In the genomic region with DNA sequence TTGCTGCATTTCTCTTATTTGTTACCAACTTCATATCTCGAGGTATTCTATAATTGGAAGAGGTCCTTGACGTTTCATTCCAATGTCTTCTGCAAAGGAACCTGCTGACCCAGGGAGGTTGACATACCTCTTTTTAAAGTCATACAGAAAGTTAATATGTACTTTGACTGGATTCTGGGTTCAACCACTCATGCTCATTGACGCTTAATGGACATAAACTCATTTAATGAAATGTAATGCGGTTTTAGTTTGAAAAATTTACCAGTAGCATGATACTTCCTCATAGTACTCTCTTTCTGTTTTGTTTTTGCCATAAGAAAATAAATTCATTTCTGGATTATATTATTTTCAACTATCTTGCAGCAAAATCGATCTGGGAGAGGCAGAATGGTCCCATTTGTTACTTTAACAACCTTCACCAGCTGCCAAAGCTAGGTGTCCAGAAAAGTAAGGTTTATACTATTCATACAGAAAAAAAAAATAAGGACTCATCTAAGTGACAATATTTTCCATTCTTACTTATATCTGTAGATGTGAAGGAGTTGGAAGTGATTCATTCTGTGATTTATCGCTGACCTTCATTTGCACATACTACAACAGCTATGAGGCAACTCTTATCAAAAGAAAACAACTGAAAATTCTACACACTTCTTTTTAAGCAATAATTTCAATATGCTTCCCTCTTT, we compare ENCODE assay signal across 12 cellular contexts.
A peak's percentile ranks its signal among the peaks of the same experiment; 100 is the strongest.
DNase-seq lines count a peak whose midpoint lies in the region; ATAC-seq and TF ChIP-seq lines count a peak whose summit lies in the region.
"Had no signal": no experiment of that assay in that cellular context is flagged by ENCODE, and none has a peak within 500 bp of the region (broad histone marks: within the 10 kb centered on the region; RNA-seq: fewer than 3 reads in every experiment).

No MANE protein-coding gene starts in this region.

- H3K27ac Mint-ChIP-seq in CD4-positive, alpha-beta T cell: peak overlapping the region; percentile 78
- peak overlapping the region; percentile 8 for H3K27ac Mint-ChIP-seq in activated B cell treated with CpG ODN at 0.5 μM for 24 hours
- H3K27ac Mint-ChIP-seq: H9 had no signal

- H3K27me3 Mint-ChIP-seq in CD4-positive, alpha-beta T cell: no peaks in the 10 kb centered on the region
- H3K27me3 Mint-ChIP-seq in activated B cell treated with CpG ODN at 0.5 μM for 24 hours: no peaks in the 10 kb centered on the region

- no peak for ATAC-seq in CD4-positive, alpha-beta T cell (ENCODE audit: poor library complexity)
- ATAC-seq in GM19351 (IDR thresholded peaks at IDR 0.05; ENCODE audit: unreplicated experiment) (peak; percentile 43), activated B cell treated with CpG ODN at 0.5 μM for 24 hours (ENCODE audit: low read depth) (no peak), HG03442 (IDR thresholded peaks at IDR 0.05; ENCODE audit: unreplicated experiment) (no peak), GM21786 (IDR thresholded peaks at IDR 0.05; ENCODE audit: unreplicated experiment) (no peak), HG03521 (IDR thresholded peaks at IDR 0.05; ENCODE audit: unreplicated experiment) (no peak)
- ATAC-seq: K562 had no signal

- DNase-seq in CD4-positive, alpha-beta T cell: no peak
- DNase-seq in activated B cell treated with CpG ODN at 0.5 μM for 24 hours (no peak), kidney tubule cell (ENCODE audit: low spot score) (peak; percentile 50), NCI-H146 (lab: John Stamatoyannopoulos, UW) (no peak)
- DNase-seq: brain microvascular endothelial cell, H9 had no signal

- H3K9me3 Mint-ChIP-seq in CD4-positive, alpha-beta T cell: peaks cover 3% of the 10 kb centered on the region
- H3K9me3 Mint-ChIP-seq in activated B cell treated with CpG ODN at 0.5 μM for 24 hours: peaks cover 6% of the 10 kb centered on the region

- no peaks in the 10 kb centered on the region for H3K9me3 ChIP-seq in CD4-positive, alpha-beta T cell (ENCODE audit: control insufficient read depth, low read length)

- H3K4me1 Mint-ChIP-seq in CD4-positive, alpha-beta T cell (ENCODE audit: low read depth): peaks cover 48% of the 10 kb centered on the region
- peaks cover 36% of the 10 kb centered on the region for H3K4me1 Mint-ChIP-seq in activated B cell treated with CpG ODN at 0.5 μM for 24 hours

- H3K27ac ChIP-seq in CD4-positive, alpha-beta T cell (ENCODE audit: low read depth, low read length): no peak overlapping the region
- H3K27ac ChIP-seq: BLaER1, brain microvascular endothelial cell had no signal

- intact Hi-C loops in CD4-positive, alpha-beta T cell (cut with DNase I, micrococcal nuclease): loop anchor here in 1 of 2 experiments (5.0 kb wide), 1 partner anchor 38 kb away; no protein-coding TSS in a partner anchor
- intact Hi-C loops in activated B cell treated with CpG ODN at 0.5 μM for 24 hours (cut with micrococcal nuclease): loop anchor here (2.0 to 5.0 kb wide), 5 partner anchors 19 to 147 kb away; no protein-coding TSS in a partner anchor

- peak overlapping the region; percentile 1 for H3K4me3 Mint-ChIP-seq in CD4-positive, alpha-beta T cell
- H3K4me3 Mint-ChIP-seq in activated B cell treated with CpG ODN at 0.5 μM for 24 hours: peak overlapping the region; percentile 13
- H3K4me3 Mint-ChIP-seq: H9 had no signal

- CTCF ChIA-PET in CD4-positive, alpha-beta T cell (lab: Charles Lee): interaction anchor here (1.2 kb wide), 1 partner anchor 18 kb away, joined by 3 read pairs; no protein-coding TSS in a partner anchor
- CTCF ChIA-PET in activated B cell treated with CpG ODN at 0.5 μM for 24 hours (lab: Charles Lee): no interaction called here

- H3K27me3 ChIP-seq in CD4-positive, alpha-beta T cell (ENCODE audit: control insufficient read depth, insufficient read depth, low read length): no peaks in the 10 kb centered on the region
- H3K27me3 ChIP-seq: BLaER1, brain microvascular endothelial cell had no signal

- H3K36me3 Mint-ChIP-seq in CD4-positive, alpha-beta T cell (ENCODE audit: low read depth): peaks cover 50% of the 10 kb centered on the region
- peaks cover 5% of the 10 kb centered on the region for H3K36me3 Mint-ChIP-seq in activated B cell treated with CpG ODN at 0.5 μM for 24 hours (ENCODE audit: low read depth)

- no peak for TF ChIP-seq CTCF in CD4-positive, alpha-beta T cell (IDR thresholded peaks at IDR 0.05)
- no peak for TF ChIP-seq CTCF in activated B cell treated with CpG ODN at 0.5 μM for 24 hours (IDR thresholded peaks at IDR 0.05)

- POLR2A ChIA-PET in CD4-positive, alpha-beta T cell (lab: Charles Lee): interaction anchor here (1.3 to 2.6 kb wide), 3 partner anchors 24 to 102 kb away, joined by 3 to 20 read pairs (median 11); a partner anchor contains a TSS
- POLR2A ChIA-PET in activated B cell treated with CpG ODN at 0.5 μM for 24 hours (lab: Charles Lee): no interaction called here
